13 cellular contexts compared by ENCODE assay signal in genomic region chr3:152656207-152657001, GRCh38.
DNase-seq lines count a peak whose midpoint lies in the region; ATAC-seq, FAIRE-seq and TF ChIP-seq lines count a peak whose summit lies in the region.
"Had no signal": no experiment of that assay in that cellular context is flagged by ENCODE, and none has a peak within 500 bp of the region (broad histone marks: within the 10 kb centered on the region; RNA-seq: fewer than 3 reads in every experiment).

No MANE protein-coding gene starts in this region.

- CTCF ChIA-PET in endothelial cell of umbilical vein (lab: Charles Lee) = no interaction called here

- dilution Hi-C loops in endothelial cell of umbilical vein (cut with MboI; ENCODE audit: extremely low pct_ligation_motif_present, low sequenced_read_pairs) = no loop called here

- H4K20me1 ChIP-seq in endothelial cell of umbilical vein (replicated peaks; ENCODE audit: control insufficient read depth, extremely low read depth, insufficient read depth, low read length) = no peaks in the 10 kb centered on the region

- POLR2A ChIA-PET in endothelial cell of umbilical vein (lab: Charles Lee) = no interaction called here

- peak overlapping the region; percentile 66 for H3K4me2 ChIP-seq in endothelial cell of umbilical vein (ENCODE audit: insufficient read depth, low read length)

- intact Hi-C loops in endothelial cell of umbilical vein (cut with micrococcal nuclease) = no loop called here
- intact Hi-C loops in vagina (cut with DNase I) = no loop called here

- H3K27me3 ChIP-seq in NT2/D1 (ENCODE audit: insufficient read depth, insufficient read length) (no peaks in the 10 kb centered on the region), endothelial cell of umbilical vein (ENCODE audit: control insufficient read depth in 2 of 2, insufficient read depth in 2 of 2, low read length in 2 of 2) (peaks cover 0 to 3% of the 10 kb centered on the region in 2 experiments), vagina (no peaks in the 10 kb centered on the region)
- H3K27me3 ChIP-seq: transverse colon had no signal

- TF ChIP-seq CTCF in endothelial cell of umbilical vein (IDR thresholded peaks at IDR 0.05; ENCODE audit: extremely low read depth in 1 of 2, insufficient read depth in 1 of 2, low read depth in 1 of 2, low read length in 2 of 2) (no peak), neural crest cell (conservative IDR thresholded peaks at IDR 0.05) (no peak), vagina (IDR thresholded peaks at IDR 0.05) (no peak)

- no peaks in the 10 kb centered on the region for H3K27me3 Mint-ChIP-seq in neural crest cell (ENCODE audit: low read depth)

- FAIRE-seq in endothelial cell of umbilical vein (lab: Jason Lieb, UNC) = no peak

- no peaks in the 10 kb centered on the region for H3K36me3 ChIP-seq in NT2/D1 (ENCODE audit: insufficient read depth, insufficient read length, low read length)
- H3K36me3 ChIP-seq in endothelial cell of umbilical vein (ENCODE audit: control insufficient read depth in 2 of 2, extremely low read depth in 1 of 2, insufficient read depth in 2 of 2, low read length in 2 of 2) = no peaks in the 10 kb centered on the region
- H3K36me3 ChIP-seq in vagina = no peaks in the 10 kb centered on the region
- H3K36me3 ChIP-seq: transverse colon had no signal

- H3K9ac ChIP-seq in NT2/D1 (ENCODE audit: insufficient read length, low read depth) = peak overlapping the region; percentile 33
- no peak overlapping the region for H3K9ac ChIP-seq in endothelial cell of umbilical vein (replicated peaks; ENCODE audit: extremely low read depth, insufficient read depth, low read length)

- peak; percentile 3 for DNase-seq in EH (ENCODE audit: low read depth)
- DNase-seq in NT2/D1 (ENCODE audit: low read depth, low spot score) = peak; percentile 27
- DNase-seq in endothelial cell of umbilical vein (ENCODE audit: low read depth, low spot score) = peak; percentile 41
- peak; percentile 20 for DNase-seq in neural crest cell (ENCODE audit: low read depth, low spot score)
- no peak for DNase-seq in stimulated activated CD4-positive, alpha-beta T cell treated with anti-CD3 and anti-CD28 coated beads, Interleukin-1b, Interleukin-23, amount 100 ng/mL, for 48 hours
- no peak for DNase-seq in activated CD4-positive, alpha-beta T cell treated with anti-CD3 and anti-CD28 coated beads for 1 hour
- no peak for DNase-seq in vagina (ENCODE audit: extremely low spot score in 2 of 2)
- DNase-seq: naive thymus-derived CD8-positive, alpha-beta T cell; NCI-H2081; SHP77 treated with DMSO at 0.1 percent for 48 hours; transverse colon had no signal

- H3K79me2 ChIP-seq in endothelial cell of umbilical vein (ENCODE audit: control insufficient read depth, insufficient read depth, low read length) = no peaks in the 10 kb centered on the region

- TF ChIP-seq POLR2A in endothelial cell of umbilical vein (IDR thresholded peaks at IDR 0.05; ENCODE audit: low read depth, low read length) (no peak), vagina (IDR thresholded peaks at IDR 0.05) (no peak)

- no peak for ATAC-seq in HG03039 (IDR thresholded peaks at IDR 0.05; ENCODE audit: unreplicated experiment)
- ATAC-seq: naive thymus-derived CD8-positive, alpha-beta T cell had no signal

- H3K4me3 Mint-ChIP-seq in neural crest cell = peak overlapping the region; percentile 66

- no peaks in the 10 kb centered on the region for H3K9me1 ChIP-seq in endothelial cell of umbilical vein (replicated peaks; ENCODE audit: control insufficient read depth, extremely low read depth, insufficient read depth, low read length)

- no TSS peak for BruUV-seq in endothelial cell of umbilical vein (replicated peaks; lab: Mats Ljungman, UMichigan)

- peaks cover 4% of the 10 kb centered on the region for H3K9me3 Mint-ChIP-seq in neural crest cell

- H3K4me3 ChIP-seq in NT2/D1 (ENCODE audit: insufficient read length, low read depth) = no peak overlapping the region
- no peak overlapping the region for H3K4me3 ChIP-seq in endothelial cell of umbilical vein (replicated peaks in 1 of 3; ENCODE audit: insufficient read depth in 1 of 3, low read depth in 1 of 3, low read length in 3 of 3)
- H3K4me3 ChIP-seq in vagina = peak overlapping the region in 1 of 2 donors; percentile 5
- H3K4me3 ChIP-seq: transverse colon had no signal

- no peak overlapping the region for H2AFZ ChIP-seq in endothelial cell of umbilical vein (ENCODE audit: low read depth, low read length)

- no peak overlapping the region for H3K27ac ChIP-seq in endothelial cell of umbilical vein (ENCODE audit: insufficient read depth, low read depth, low read length)
- H3K27ac ChIP-seq in vagina = no peak overlapping the region
- H3K27ac ChIP-seq: HL-60, transverse colon had no signal

- H3K9me3 ChIP-seq in NT2/D1 (ENCODE audit: insufficient read depth, low read length) = peaks cover 27% of the 10 kb centered on the region
- no peaks in the 10 kb centered on the region for H3K9me3 ChIP-seq in endothelial cell of umbilical vein (replicated peaks; ENCODE audit: control insufficient read depth, insufficient read depth, low read length)
- no peaks in the 10 kb centered on the region for H3K9me3 ChIP-seq in vagina

- H3K4me1 ChIP-seq in NT2/D1 (ENCODE audit: insufficient read depth, insufficient read length) = no peaks in the 10 kb centered on the region
- H3K4me1 ChIP-seq in endothelial cell of umbilical vein (ENCODE audit: control insufficient read depth, extremely low read depth, insufficient read depth, low read length) = peaks cover 4% of the 10 kb centered on the region
- H3K4me1 ChIP-seq in vagina = peaks cover 15% of the 10 kb centered on the region

- peaks cover 63% of the 10 kb centered on the region for H3K4me1 Mint-ChIP-seq in neural crest cell

- H3K36me3 Mint-ChIP-seq in neural crest cell (ENCODE audit: low read depth) = no peaks in the 10 kb centered on the region

- H3K27ac Mint-ChIP-seq in neural crest cell (ENCODE audit: unreplicated experiment) = peak overlapping the region; percentile 96
- H3K27ac Mint-ChIP-seq: naive thymus-derived CD8-positive, alpha-beta T cell had no signal

TF ChIP-seq in endothelial cell of umbilical vein, 7 proteins besides CTCF, POLR2A, EP300 and RAD21:
- TF ChIP-seq GATA2 (IDR thresholded peaks at IDR 0.05; ENCODE audit: insufficient read depth, insufficient read length, low read depth, low read length) (peak; percentile 54), EZH2 (IDR thresholded peaks at IDR 0.05; ENCODE audit: borderline replicate concordance, low read depth, low read length, severe bottlenecking) (no peak), JUN (IDR thresholded peaks at IDR 0.05; ENCODE audit: borderline replicate concordance, insufficient read depth, insufficient read length, low read depth) (no peak), MYC (IDR thresholded peaks at IDR 0.05; ENCODE audit: low read depth, low read length) (no peak), MAX (IDR thresholded peaks at IDR 0.05; ENCODE audit: insufficient read depth, insufficient read length) (no peak)

Comparison
In these comparisons a context has a peak if more than half of its experiments do, and no peak if none do; other contexts are left out.
1. DNase-seq: peak in EH (single experiment), NT2/D1 (single experiment), endothelial cell of umbilical vein (single experiment) and neural crest cell (single experiment); none in stimulated activated CD4-positive, alpha-beta T cell treated with anti-CD3 and anti-CD28 coated beads, Interleukin-1b, Interleukin-23, amount 100 ng/mL, for 48 hours (single experiment), activated CD4-positive, alpha-beta T cell treated with anti-CD3 and anti-CD28 coated beads for 1 hour (single experiment) and vagina (0 of 2).